Comparison of ENCODE assay signal across 8 cellular contexts in the genomic region with DNA sequence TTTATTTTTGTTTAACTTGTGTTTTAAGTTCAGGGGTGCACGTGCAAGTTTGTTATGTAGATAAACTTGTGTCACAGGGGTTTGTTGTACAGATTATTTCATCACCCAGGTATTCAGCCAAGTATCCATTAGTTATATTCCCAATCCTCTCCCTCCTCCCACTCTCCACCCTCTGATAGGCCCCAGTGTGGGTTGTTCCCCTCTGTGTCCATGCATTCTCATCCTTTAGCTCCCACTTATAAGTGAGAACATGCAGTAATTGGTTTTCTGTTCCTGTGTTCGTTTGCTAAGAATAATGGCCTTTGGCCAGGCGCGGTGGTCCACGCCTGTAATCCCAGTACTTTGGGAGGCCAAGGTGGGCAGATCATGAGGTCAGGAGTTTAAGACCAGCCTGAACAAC.
"Had no signal": no experiment of that assay in that cellular context is flagged by ENCODE, and none has a peak within 500 bp of the region (broad histone marks: within the 10 kb centered on the region; RNA-seq: fewer than 3 reads in every experiment).

No MANE protein-coding gene starts in this region.

- H3K27ac Mint-ChIP-seq: GM23338, H9, HFFc6 had no signal

- H3K36me3 ChIP-seq: HAP-1 had no signal

- H3K4me1 ChIP-seq: HAP-1 had no signal

- H3K9me3 ChIP-seq: HAP-1 had no signal

- H3K4me3 Mint-ChIP-seq: GM23338, H9, HFFc6 had no signal

- DNase-seq: GM23248, GOT3, H7, H9, HCEC 1CT, HFFc6 had no signal

- H3K27ac ChIP-seq: GM23248 had no signal

- H3K4me1 Mint-ChIP-seq: GM23338, H9 had no signal

- H3K4me3 ChIP-seq: GM23248, GM23338, HAP-1 had no signal

- H3K9me3 Mint-ChIP-seq: GM23338, H9, HFFc6 had no signal
